Comparison of ENCODE assay signal across 8 cellular contexts in the genomic region with DNA sequence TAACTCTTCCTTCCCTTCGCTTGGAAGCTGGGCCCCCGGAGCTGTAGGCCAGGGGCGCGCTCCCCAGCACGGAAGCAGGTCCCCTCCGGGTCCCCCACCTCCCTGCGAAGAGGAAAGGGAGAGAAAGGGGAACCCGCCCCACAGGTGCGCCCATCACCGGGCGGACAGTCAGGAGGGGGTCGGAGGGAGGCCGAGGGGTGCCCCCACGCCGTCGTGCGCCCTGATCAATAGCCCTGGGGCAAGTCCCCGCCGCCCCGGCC. TPM values are rescaled to one million over a fixed set of nuclear protein-coding genes. Genes with fewer than 3 reads are reported as not detected.
DNase-seq lines count a peak whose midpoint lies in the region; ATAC-seq and TF ChIP-seq lines count a peak whose summit lies in the region.

No MANE protein-coding gene starts in this region.

- H2AFZ ChIP-seq in neural cell (ENCODE audit: low read depth, low read length) = no peak overlapping the region

- DNase-seq in CD4-positive, CD25-positive, alpha-beta regulatory T cell = no peak
- DNase-seq in NCI-H1694 treated with DMSO at 0.1 percent for 48 hours (lab: John Stamatoyannopoulos, UW) (no peak), NCI-H2227 (lab: John Stamatoyannopoulos, UW; ENCODE audit: unreplicated experiment) (no peak), DMS79 (lab: John Stamatoyannopoulos, UW) (no peak), iPS-NIHi11 (ENCODE audit: low spot score) (no peak)

- no peaks in the 10 kb centered on the region for H3K27me3 Mint-ChIP-seq in CD4-positive, CD25-positive, alpha-beta regulatory T cell

- ATAC-seq in CD4-positive, CD25-positive, alpha-beta regulatory T cell (ENCODE audit: low read depth in 2 of 2) = no peak

- no peak overlapping the region for H3K4me3 ChIP-seq in CD4-positive, CD25-positive, alpha-beta regulatory T cell (ENCODE audit: low read depth, low read length)
- H3K4me3 ChIP-seq in ectodermal cell (ENCODE audit: insufficient read depth, low read depth, low read length) = peak overlapping the region; percentile 35
- peak overlapping the region; percentile 64 for H3K4me3 ChIP-seq in neural cell (ENCODE audit: low read length)

- H3K27ac ChIP-seq in CD4-positive, CD25-positive, alpha-beta regulatory T cell (ENCODE audit: insufficient read depth, low read length, poor library complexity, severe bottlenecking) = peak overlapping the region; percentile 47
- H3K27ac ChIP-seq in KOPT-K1 (ENCODE audit: low read depth, low read length, poor library complexity, severe bottlenecking) = peak overlapping the region; percentile 45
- H3K27ac ChIP-seq in ectodermal cell (ENCODE audit: insufficient read depth, low read depth, low read length, poor library complexity, severe bottlenecking) = no peak overlapping the region
- no peak overlapping the region for H3K27ac ChIP-seq in neural cell (ENCODE audit: low read length)

- TF ChIP-seq CTCF in neural cell (IDR thresholded peaks at IDR 0.05; ENCODE audit: poor library complexity, severe bottlenecking) = no peak

- no peak for TF ChIP-seq RAD21 in neural cell (conservative IDR thresholded peaks at IDR 0.05)

- H3K9me3 ChIP-seq in CD4-positive, CD25-positive, alpha-beta regulatory T cell (ENCODE audit: control insufficient read depth in 2 of 2, low read length in 2 of 2) = no peaks in the 10 kb centered on the region
- no peaks in the 10 kb centered on the region for H3K9me3 ChIP-seq in KOPT-K1 (ENCODE audit: insufficient read depth, low read length, poor library complexity, severe bottlenecking)
- H3K9me3 ChIP-seq in ectodermal cell (ENCODE audit: control insufficient read depth, low read length) = no peaks in the 10 kb centered on the region
- no peaks in the 10 kb centered on the region for H3K9me3 ChIP-seq in neural cell (ENCODE audit: low read length)

- H3K9me3 Mint-ChIP-seq in CD4-positive, CD25-positive, alpha-beta regulatory T cell = peaks cover 0 to 2% (median 0%) of the 10 kb centered on the region in 7 donors

- H3K36me3 ChIP-seq in CD4-positive, CD25-positive, alpha-beta regulatory T cell (ENCODE audit: control insufficient read depth, insufficient read depth, low read length) = no peaks in the 10 kb centered on the region
- H3K36me3 ChIP-seq in KOPT-K1 (ENCODE audit: insufficient read depth, low read length) (no peaks in the 10 kb centered on the region), ectodermal cell (ENCODE audit: control insufficient read depth, insufficient read depth, low read length) (no peaks in the 10 kb centered on the region), neural cell (ENCODE audit: insufficient read depth, low read length) (no peaks in the 10 kb centered on the region)

- WGBS in ectodermal cell, 2 experiments = 5 to 11% methylated on average over 20 of the region's 20 CpGs

- H3K27me3 ChIP-seq in CD4-positive, CD25-positive, alpha-beta regulatory T cell (ENCODE audit: control insufficient read depth, insufficient read depth, low read length) = no peaks in the 10 kb centered on the region
- H3K27me3 ChIP-seq in ectodermal cell (ENCODE audit: control insufficient read depth, insufficient read depth, low read length, poor library complexity, severe bottlenecking) = peaks cover 53% of the 10 kb centered on the region
- H3K27me3 ChIP-seq in neural cell (ENCODE audit: insufficient read depth, low read depth, low read length) = peaks cover 25% of the 10 kb centered on the region

- no peaks in the 10 kb centered on the region for H3K79me2 ChIP-seq in neural cell (replicated peaks; ENCODE audit: insufficient read depth, low read length)

- no peaks in the 10 kb centered on the region for H3K36me3 Mint-ChIP-seq in CD4-positive, CD25-positive, alpha-beta regulatory T cell

- no peak overlapping the region for H3K27ac Mint-ChIP-seq in CD4-positive, CD25-positive, alpha-beta regulatory T cell

- peaks cover 0 to 6% (median 0%) of the 10 kb centered on the region in 4 donors for H3K4me1 Mint-ChIP-seq in CD4-positive, CD25-positive, alpha-beta regulatory T cell

- TF ChIP-seq EP300 in neural cell (conservative IDR thresholded peaks at IDR 0.05; ENCODE audit: poor library complexity, severe bottlenecking) = no peak

- H4K20me1 ChIP-seq in neural cell (ENCODE audit: insufficient read depth) = no peaks in the 10 kb centered on the region

- H3K9me2 ChIP-seq in neural cell (ENCODE audit: insufficient read depth, low read length) = no peaks in the 10 kb centered on the region

- H3K4me2 ChIP-seq in neural cell (ENCODE audit: low read length) = no peak overlapping the region

- H3K4me1 ChIP-seq in CD4-positive, CD25-positive, alpha-beta regulatory T cell (ENCODE audit: control insufficient read depth, insufficient read depth, low read length, poor library complexity, severe bottlenecking) = peaks cover 15% of the 10 kb centered on the region
- peaks cover 24% of the 10 kb centered on the region for H3K4me1 ChIP-seq in ectodermal cell (ENCODE audit: control insufficient read depth, insufficient read depth, low read length)

- H3F3A ChIP-seq in neural cell (ENCODE audit: insufficient read depth, low read length, poor library complexity, severe bottlenecking) = no peaks in the 10 kb centered on the region

- no peak overlapping the region for H3K9ac ChIP-seq in neural cell (ENCODE audit: low read length)

- H3K4me3 Mint-ChIP-seq in CD4-positive, CD25-positive, alpha-beta regulatory T cell = peak overlapping the region in 3 of 4 donors; percentile 73 to 82 (median 75)

TF ChIP-seq in neural cell, 6 proteins besides CTCF, POLR2A, EP300 and RAD21:
- no peak for TF ChIP-seq SMC3 (conservative IDR thresholded peaks at IDR 0.05; ENCODE audit: poor library complexity)
- no peak for TF ChIP-seq MXI1 (conservative IDR thresholded peaks at IDR 0.05; ENCODE audit: poor library complexity, severe bottlenecking)
- TF ChIP-seq, protein P1, sequence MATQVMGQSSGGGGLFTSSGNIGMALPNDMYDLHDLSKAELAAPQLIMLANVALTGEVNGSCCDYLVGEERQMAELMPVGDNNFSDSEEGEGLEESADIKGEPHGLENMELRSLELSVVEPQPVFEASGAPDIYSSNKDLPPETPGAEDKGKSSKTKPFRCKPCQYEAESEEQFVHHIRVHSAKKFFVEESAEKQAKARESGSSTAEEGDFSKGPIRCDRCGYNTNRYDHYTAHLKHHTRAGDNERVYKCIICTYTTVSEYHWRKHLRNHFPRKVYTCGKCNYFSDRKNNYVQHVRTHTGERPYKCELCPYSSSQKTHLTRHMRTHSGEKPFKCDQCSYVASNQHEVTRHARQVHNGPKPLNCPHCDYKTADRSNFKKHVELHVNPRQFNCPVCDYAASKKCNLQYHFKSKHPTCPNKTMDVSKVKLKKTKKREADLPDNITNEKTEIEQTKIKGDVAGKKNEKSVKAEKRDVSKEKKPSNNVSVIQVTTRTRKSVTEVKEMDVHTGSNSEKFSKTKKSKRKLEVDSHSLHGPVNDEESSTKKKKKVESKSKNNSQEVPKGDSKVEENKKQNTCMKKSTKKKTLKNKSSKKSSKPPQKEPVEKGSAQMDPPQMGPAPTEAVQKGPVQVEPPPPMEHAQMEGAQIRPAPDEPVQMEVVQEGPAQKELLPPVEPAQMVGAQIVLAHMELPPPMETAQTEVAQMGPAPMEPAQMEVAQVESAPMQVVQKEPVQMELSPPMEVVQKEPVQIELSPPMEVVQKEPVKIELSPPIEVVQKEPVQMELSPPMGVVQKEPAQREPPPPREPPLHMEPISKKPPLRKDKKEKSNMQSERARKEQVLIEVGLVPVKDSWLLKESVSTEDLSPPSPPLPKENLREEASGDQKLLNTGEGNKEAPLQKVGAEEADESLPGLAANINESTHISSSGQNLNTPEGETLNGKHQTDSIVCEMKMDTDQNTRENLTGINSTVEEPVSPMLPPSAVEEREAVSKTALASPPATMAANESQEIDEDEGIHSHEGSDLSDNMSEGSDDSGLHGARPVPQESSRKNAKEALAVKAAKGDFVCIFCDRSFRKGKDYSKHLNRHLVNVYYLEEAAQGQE (IDR thresholded peaks at IDR 0.05; ENCODE audit: borderline replicate concordance) = no peak
- TF ChIP-seq EZH2 (IDR thresholded peaks at IDR 0.05; ENCODE audit: borderline replicate concordance, insufficient read depth, low read length, poor library complexity, severe bottlenecking) = no peak
- TF ChIP-seq POLR2AphosphoS5 (IDR thresholded peaks at IDR 0.05) = no peak
- no peak for TF ChIP-seq TAF1 (IDR thresholded peaks at IDR 0.05; ENCODE audit: low read depth)

RNA-seq across cellular contexts. Expression of a gene that starts 0.8 kb away (rescaled TPM):
- 11.0 TPM for total RNA-seq in CD4-positive, CD25-positive, alpha-beta regulatory T cell
- polyA plus RNA-seq in CD4-positive, CD25-positive, alpha-beta regulatory T cell = 10 to 100 TPM; 12.0 to 22.1 (median 21.1) TPM
- 5.1 TPM for polyA plus RNA-seq in ectodermal cell (2013, experiment 1 of 4)
- polyA plus RNA-seq in ectodermal cell (2013, experiment 2 of 4) = 6.1 TPM
- polyA plus RNA-seq in ectodermal cell (2013, experiment 3 of 4) = 6.0 TPM
- polyA plus RNA-seq in ectodermal cell (2013, experiment 4 of 4) = 7.0 TPM
- 1.3 TPM in 1 of 2 replicates, not detected in the other for polyA plus RNA-seq in neural cell
- polyA minus RNA-seq in neural cell = 1.7 TPM in 1 of 2 replicates, not detected in the other

RNA-seq across cellular contexts. Expression of a gene that starts 23.7 kb away (rescaled TPM):
- total RNA-seq in CD4-positive, CD25-positive, alpha-beta regulatory T cell = 1.7 TPM
- polyA plus RNA-seq in CD4-positive, CD25-positive, alpha-beta regulatory T cell = not detected
- 28.3 TPM for polyA plus RNA-seq in ectodermal cell (2013, experiment 1 of 4)
- polyA plus RNA-seq in ectodermal cell (2013, experiment 2 of 4) = 29.3 TPM
- polyA plus RNA-seq in ectodermal cell (2013, experiment 3 of 4) = 27.1 TPM
- polyA plus RNA-seq in ectodermal cell (2013, experiment 4 of 4) = 28.9 TPM
- 8.2 and 12.5 TPM in 2 replicates for polyA plus RNA-seq in neural cell
- 4.6 and 4.7 TPM in 2 replicates for polyA minus RNA-seq in neural cell

RNA-seq across cellular contexts. Expression of a gene that starts 25.9 kb away (rescaled TPM):
- 1.3 TPM for total RNA-seq in CD4-positive, CD25-positive, alpha-beta regulatory T cell
- under 1 TPM in 1 of 4 donors, not detected in 3; 0.16 TPM for polyA plus RNA-seq in CD4-positive, CD25-positive, alpha-beta regulatory T cell
- 46.1 TPM for polyA plus RNA-seq in ectodermal cell (2013, experiment 1 of 4)
- polyA plus RNA-seq in ectodermal cell (2013, experiment 2 of 4) = 45.1 TPM
- polyA plus RNA-seq in ectodermal cell (2013, experiment 3 of 4) = 50.2 TPM
- polyA plus RNA-seq in ectodermal cell (2013, experiment 4 of 4) = 54.6 TPM
- polyA plus RNA-seq in neural cell = 65.1 and 78.7 TPM in 2 replicates
- 46.5 and 48.0 TPM in 2 replicates for polyA minus RNA-seq in neural cell

RNA-seq across cellular contexts. Expression of a gene that starts 56.3 kb away (rescaled TPM):
- total RNA-seq in CD4-positive, CD25-positive, alpha-beta regulatory T cell = 0.30 TPM
- polyA plus RNA-seq in CD4-positive, CD25-positive, alpha-beta regulatory T cell = 1 to 10 TPM; 1.6 to 3.9 (median 3.0) TPM
- polyA plus RNA-seq in ectodermal cell (2013, experiment 1 of 4) = not detected
- not detected for polyA plus RNA-seq in ectodermal cell (2013, experiment 2 of 4)
- polyA plus RNA-seq in ectodermal cell (2013, experiment 3 of 4) = not detected
- polyA plus RNA-seq in ectodermal cell (2013, experiment 4 of 4) = not detected
- polyA plus RNA-seq in neural cell = not detected in 2 replicates
- polyA minus RNA-seq in neural cell = not detected in 2 replicates

Comparison
In these comparisons a context has a peak if more than half of its experiments do, and no peak if none do; other contexts are left out.
1. H3K27ac ChIP-seq: peak in CD4-positive, CD25-positive, alpha-beta regulatory T cell (single experiment) and KOPT-K1 (single experiment); none in ectodermal cell (single experiment) and neural cell (single experiment).
2. RNA of a gene that starts 25.9 kb away (polyA plus RNA-seq): 65.1 to 78.7 TPM in neural cell; 0.16 TPM in CD4-positive, CD25-positive, alpha-beta regulatory T cell; every median in the first group is over 10 times any median in the second.